8 cellular contexts compared by ENCODE assay signal in the genomic region with DNA sequence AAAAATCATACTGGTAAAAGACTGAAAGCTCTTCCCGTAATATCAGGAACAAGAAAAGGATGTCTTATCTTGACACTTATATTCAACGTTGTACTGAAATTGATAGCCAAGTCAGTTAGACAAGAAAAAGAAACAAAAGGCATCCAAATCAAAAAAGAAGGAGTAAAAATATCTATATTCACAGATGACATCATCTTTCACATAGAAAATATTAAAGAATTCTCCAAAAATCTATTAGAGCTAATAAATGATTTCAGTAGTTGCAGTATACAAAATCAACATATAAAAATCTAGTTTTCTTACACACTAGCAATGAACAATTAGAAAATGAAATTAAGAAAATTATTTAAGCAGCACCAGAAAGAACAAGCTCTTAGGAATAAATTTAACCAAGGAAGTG. TPM values are rescaled to one million over a fixed set of nuclear protein-coding genes. Genes with fewer than 3 reads are reported as not detected.
"Had no signal": no experiment of that assay in that cellular context is flagged by ENCODE, and none has a peak within 500 bp of the region (broad histone marks: within the 10 kb centered on the region; RNA-seq: fewer than 3 reads in every experiment).

No MANE protein-coding gene starts in this region.

- FAIRE-seq: HTR-8/SVneo had no signal

- H2AFZ ChIP-seq: GM23248 had no signal

- H3K9me3 ChIP-seq: HAP-1 had no signal

- H3K9ac ChIP-seq: GM23248 had no signal

- H3K27ac ChIP-seq: GM23248 had no signal

- H3K4me1 ChIP-seq: HAP-1 had no signal

- DNase-seq: GM23248, GOT3, H7, KBM-7 had no signal

- ATAC-seq: HCT116 had no signal

- H3K4me3 ChIP-seq: GM23248, HAP-1 had no signal

RNA-seq across cellular contexts. Expression of a gene that starts 29.2 kb away (rescaled TPM):
- total RNA-seq: HT-29 had no signal
